In genomic region chr17:59899099-59899498, GRCh38 we compare ENCODE assay signal across 15 cellular contexts. TPM values are rescaled to one million over a fixed set of nuclear protein-coding genes. Genes with fewer than 3 reads are reported as not detected.
A peak's percentile ranks its signal among the peaks of the same experiment; 100 is the strongest.
DNase-seq lines count a peak whose midpoint lies in the region; ATAC-seq and TF ChIP-seq lines count a peak whose summit lies in the region.
"Had no signal": no experiment of that assay in that cellular context is flagged by ENCODE, and none has a peak within 500 bp of the region (broad histone marks: within the 10 kb centered on the region; RNA-seq: fewer than 3 reads in every experiment).

No MANE protein-coding gene starts in this region.

- H3K4me3 ChIP-seq in right cardiac atrium (ENCODE audit: low read length) = no peak overlapping the region
- no peak overlapping the region for H3K4me3 ChIP-seq in MM.1S (ENCODE audit: low read length)
- H3K4me3 ChIP-seq: ascending aorta, esophagus squamous epithelium, SJCRH30 had no signal

- peaks cover 93% of the 10 kb centered on the region for H3K79me2 ChIP-seq in MM.1S (ENCODE audit: low read length)

- CTCF ChIA-PET in RWPE1 (lab: Yijun Ruan, JAX) = interaction anchor here (0.5 to 0.7 kb wide), 4 partner anchors 8 to 174 kb away, joined by 3 to 5 read pairs (median 4); no protein-coding TSS in a partner anchor

- TF ChIP-seq CTCF in RWPE1 (conservative IDR thresholded peaks at IDR 0.05; ENCODE audit: low read depth) = peak; percentile 62
- no peak for TF ChIP-seq CTCF in MM.1S (IDR thresholded peaks at IDR 0.05; ENCODE audit: low read length)
- TF ChIP-seq CTCF in type B pancreatic cell (conservative IDR thresholded peaks at IDR 0.05) = no peak

- H4K20me1 ChIP-seq in MM.1S (ENCODE audit: insufficient read depth, low read length) = peaks cover 9% of the 10 kb centered on the region; the same call in 1 of the 2 replicates

- H2AFZ ChIP-seq in MM.1S (ENCODE audit: low read length) = no peak overlapping the region

- H3K9ac ChIP-seq in MM.1S (ENCODE audit: low read length) = no peak overlapping the region

- H3K9me2 ChIP-seq in MM.1S (replicated peaks; ENCODE audit: insufficient read depth, low read length) = no peaks in the 10 kb centered on the region

- 80% methylated on average over 5 of the region's 5 CpGs for WGBS in right cardiac atrium

- POLR2A ChIA-PET in RWPE1 (lab: Yijun Ruan, JAX; ENCODE audit: low non-redundant PET) = no interaction called here

- H3K27me3 Mint-ChIP-seq in stimulated activated naive CD8-positive, alpha-beta T cell treated with anti-CD3 and anti-CD28 coated beads, Interleukin-15, amount 100 ng/mL, for 72 hours = no peaks in the 10 kb centered on the region
- no peaks in the 10 kb centered on the region for H3K27me3 Mint-ChIP-seq in type B pancreatic cell
- H3K27me3 Mint-ChIP-seq: activated CD8-positive, alpha-beta memory T cell treated with anti-CD3 and anti-CD28 coated beads, Interleukin-2, amount 10 ng/mL, durations not matched to agents 7 days and 5 days had no signal

- peak overlapping the region in 1 of 2 donors; percentile 24 for H3K4me3 Mint-ChIP-seq in stimulated activated naive CD8-positive, alpha-beta T cell treated with anti-CD3 and anti-CD28 coated beads, Interleukin-15, amount 100 ng/mL, for 72 hours
- no peak overlapping the region for H3K4me3 Mint-ChIP-seq in type B pancreatic cell
- H3K4me3 Mint-ChIP-seq: activated CD8-positive, alpha-beta memory T cell treated with anti-CD3 and anti-CD28 coated beads, Interleukin-2, amount 10 ng/mL, durations not matched to agents 7 days and 5 days had no signal

- peak; percentile 49 for ATAC-seq in stimulated activated naive CD8-positive, alpha-beta T cell treated with anti-CD3 and anti-CD28 coated beads, Interleukin-15, Interleukin-2, amounts not matched to agents 100 U/mL and 50 U/mL, for 24 hours
- ATAC-seq in stimulated activated naive CD8-positive, alpha-beta T cell treated with anti-CD3 and anti-CD28 coated beads, Interleukin-15, amount 100 ng/mL, for 72 hours = no peak
- peak; percentile 22 to 32 for ATAC-seq in right cardiac atrium
- no peak for ATAC-seq in HG02588 (IDR thresholded peaks at IDR 0.05; ENCODE audit: unreplicated experiment)
- ATAC-seq: activated CD8-positive, alpha-beta memory T cell treated with anti-CD3 and anti-CD28 coated beads, Interleukin-2, amount 10 ng/mL, durations not matched to agents 7 days and 5 days; HCT116 had no signal

- no peak overlapping the region for H3K4me2 ChIP-seq in MM.1S (ENCODE audit: low read depth, low read length)

- peak overlapping the region in 1 of 2 donors; percentile 42 for H3K27ac Mint-ChIP-seq in stimulated activated naive CD8-positive, alpha-beta T cell treated with anti-CD3 and anti-CD28 coated beads, Interleukin-15, amount 100 ng/mL, for 72 hours
- H3K27ac Mint-ChIP-seq in type B pancreatic cell = no peak overlapping the region
- H3K27ac Mint-ChIP-seq: activated CD8-positive, alpha-beta memory T cell treated with anti-CD3 and anti-CD28 coated beads, Interleukin-2, amount 10 ng/mL, durations not matched to agents 7 days and 5 days had no signal

- intact Hi-C loops in right cardiac atrium (cut with DNase I) = no loop called here
- intact Hi-C loops in head of caudate nucleus (cut with DNase I) = no loop called here

- H3K9me3 ChIP-seq in right cardiac atrium (ENCODE audit: control insufficient read depth, low read length) = no peaks in the 10 kb centered on the region
- no peaks in the 10 kb centered on the region for H3K9me3 ChIP-seq in MM.1S (replicated peaks; ENCODE audit: insufficient read depth, low read length)
- H3K9me3 ChIP-seq: ascending aorta, Caco-2, esophagus squamous epithelium, SJCRH30 had no signal

- H3K27me3 ChIP-seq in right cardiac atrium (ENCODE audit: control insufficient read depth, insufficient read depth) (no peaks in the 10 kb centered on the region), MM.1S (replicated peaks; ENCODE audit: insufficient read depth, low read length) (no peaks in the 10 kb centered on the region)
- H3K27me3 ChIP-seq: ascending aorta, esophagus squamous epithelium, SJCRH30 had no signal

- H3K36me3 Mint-ChIP-seq in type B pancreatic cell = no peaks in the 10 kb centered on the region

- H3K4me1 ChIP-seq in right cardiac atrium (ENCODE audit: control insufficient read depth, insufficient read depth, low read length) (no peaks in the 10 kb centered on the region), MM.1S (ENCODE audit: low read length) (peaks cover 6% of the 10 kb centered on the region; the same call in 1 of the 2 replicates)
- H3K4me1 ChIP-seq: Caco-2 had no signal

- no peaks in the 10 kb centered on the region for H3K36me3 ChIP-seq in MM.1S (replicated peaks; ENCODE audit: insufficient read depth, low read length)
- H3K36me3 ChIP-seq: ascending aorta, SJCRH30 had no signal

- H3K4me1 Mint-ChIP-seq in stimulated activated naive CD8-positive, alpha-beta T cell treated with anti-CD3 and anti-CD28 coated beads, Interleukin-15, amount 100 ng/mL, for 72 hours = peaks cover 43% of the 10 kb centered on the region
- peaks cover 5% of the 10 kb centered on the region for H3K4me1 Mint-ChIP-seq in type B pancreatic cell (ENCODE audit: unreplicated experiment)

- H3K9me3 Mint-ChIP-seq in stimulated activated naive CD8-positive, alpha-beta T cell treated with anti-CD3 and anti-CD28 coated beads, Interleukin-15, amount 100 ng/mL, for 72 hours = no peaks in the 10 kb centered on the region
- H3K9me3 Mint-ChIP-seq in type B pancreatic cell = no peaks in the 10 kb centered on the region

- peak overlapping the region; percentile 60 for H3K27ac ChIP-seq in RWPE1
- H3K27ac ChIP-seq in right cardiac atrium (ENCODE audit: low read length) = no peak overlapping the region
- no peak overlapping the region for H3K27ac ChIP-seq in MM.1S (ENCODE audit: low read length)
- H3K27ac ChIP-seq: ascending aorta, SJCRH30 had no signal

- DNase-seq in stimulated activated naive CD8-positive, alpha-beta T cell treated with anti-CD3 and anti-CD28 coated beads, Interleukin-15, Interleukin-2, amounts not matched to agents 100 U/mL and 50 U/mL, for 24 hours = no peak
- DNase-seq in stimulated activated naive CD8-positive, alpha-beta T cell treated with anti-CD3 and anti-CD28 coated beads, Interleukin-15, amount 100 ng/mL, for 72 hours = no peak
- DNase-seq in RWPE1 (ENCODE audit: low spot score) (peak; percentile 34), right cardiac atrium (no peak), head of caudate nucleus (no peak), MM.1S (no peak), type B pancreatic cell (ENCODE audit: extremely low spot score, unreplicated experiment) (no peak)
- DNase-seq: activated CD8-positive, alpha-beta memory T cell treated with anti-CD3 and anti-CD28 coated beads, Interleukin-2, amount 10 ng/mL, durations not matched to agents 7 days and 5 days; Caco-2; esophagus squamous epithelium; NCI-H2081 treated with DMSO at 0.1 percent for 48 hours had no signal

- H3F3A ChIP-seq in MM.1S (ENCODE audit: insufficient read depth, low read length) = no peaks in the 10 kb centered on the region

RNA-seq across cellular contexts. Expression of gene RPS6KB1, which starts 6.2 kb away (rescaled TPM):
- 10 to 100 TPM; 21.9 to 31.3 (median 28.0) TPM for total RNA-seq in right cardiac atrium
- polyA plus RNA-seq in right cardiac atrium = 7.8 TPM
- 38.2 and 38.8 TPM in 2 replicates for total RNA-seq in type B pancreatic cell (ENCODE audit: low replicate concordance)

RNA-seq across cellular contexts. Expression of gene TUBD1, which starts 6.4 kb away (rescaled TPM):
- total RNA-seq in right cardiac atrium (1 to 10 TPM; 7.1 to 8.5 (median 8.3) TPM), type B pancreatic cell (ENCODE audit: low replicate concordance) (8.0 and 16.7 TPM in 2 replicates)
- 5.1 TPM for polyA plus RNA-seq in right cardiac atrium

Comparison
In these comparisons a context has a peak if more than half of its experiments do, and no peak if none do; other contexts are left out.
1. ATAC-seq: peak in stimulated activated naive CD8-positive, alpha-beta T cell treated with anti-CD3 and anti-CD28 coated beads, Interleukin-15, Interleukin-2, amounts not matched to agents 100 U/mL and 50 U/mL, for 24 hours (single experiment) and right cardiac atrium (2 of 2); none in stimulated activated naive CD8-positive, alpha-beta T cell treated with anti-CD3 and anti-CD28 coated beads, Interleukin-15, amount 100 ng/mL, for 72 hours (single experiment) and HG02588 (single experiment).